ENCODE assay signal across 21 cellular contexts in genomic region chr11:10538924-10539323, GRCh38. TPM values are rescaled to one million over a fixed set of nuclear protein-coding genes. Genes with fewer than 3 reads are reported as not detected.
DNase-seq lines count a peak whose midpoint lies in the region; ATAC-seq and TF ChIP-seq lines count a peak whose summit lies in the region.
"Had no signal": no experiment of that assay in that cellular context is flagged by ENCODE, and none has a peak within 500 bp of the region (broad histone marks: within the 10 kb centered on the region; RNA-seq: fewer than 3 reads in every experiment).

No MANE protein-coding gene starts in this region.

- no peaks in the 10 kb centered on the region for H3K36me3 ChIP-seq in ACC112 (ENCODE audit: insufficient read depth, low read length)
- no peaks in the 10 kb centered on the region for H3K36me3 ChIP-seq in PC-3 (ENCODE audit: low read depth, low read length)
- H3K36me3 ChIP-seq: upper lobe of left lung had no signal

- peak overlapping the region; percentile 54 for H3K4me3 Mint-ChIP-seq in neural crest cell

- no peaks in the 10 kb centered on the region for H3K9me3 ChIP-seq in PC-3 (ENCODE audit: low read length)
- H3K9me3 ChIP-seq: upper lobe of left lung had no signal

- H3F3A ChIP-seq in PC-3 (ENCODE audit: low read length, unreplicated experiment): no peaks in the 10 kb centered on the region

- no peaks in the 10 kb centered on the region for H3K9me2 ChIP-seq in PC-3 (replicated peaks; ENCODE audit: low read length)

- no peaks in the 10 kb centered on the region for H3K27me3 ChIP-seq in ACC112 (ENCODE audit: insufficient read depth, low read length)
- no peaks in the 10 kb centered on the region for H3K27me3 ChIP-seq in PC-3 (ENCODE audit: low read length)
- H3K27me3 ChIP-seq: upper lobe of left lung had no signal

- TF ChIP-seq CTCF in PC-3 (conservative IDR thresholded peaks at IDR 0.05; ENCODE audit: low read depth, low read length): no peak
- TF ChIP-seq CTCF in neural crest cell (conservative IDR thresholded peaks at IDR 0.05): no peak

- DNase-seq in PC-3 (no peak), dedifferentiated amniotic fluid mesenchymal stem cell (ENCODE audit: extremely low spot score) (peak; percentile 50), neural crest cell (ENCODE audit: low read depth, low spot score) (no peak), hippocampal formation (lab: John Stamatoyannopoulos, UW) (no peak), ACHN (no peak)
- DNase-seq: activated CD4-positive, alpha-beta memory T cell treated with anti-CD3 and anti-CD28 coated beads, Interleukin-2, amount 10 ng/mL, durations not matched to agents 7 days and 5 days; activated CD4-positive, alpha-beta T cell treated with anti-CD3 and anti-CD28 coated beads for 1 hour; activated CD8-positive, alpha-beta memory T cell treated with anti-CD3 and anti-CD28 coated beads, Interleukin-2, amount 50 U/mL, for 48 hours; activated naive CD4-positive, alpha-beta T cell treated with anti-CD3 and anti-CD28 coated beads, Interleukin-2, amount 50 U/mL, for 16 hours; cerebellar nuclear complex; DND-41; left cardiac atrium; NCI-H446 treated with DMSO at 0.1 percent for 48 hours; NCI-H82; retina; T-helper 2 cell; upper lobe of left lung had no signal

- ATAC-seq in PC-3: no peak
- ATAC-seq in GM21381 (IDR thresholded peaks at IDR 0.05; ENCODE audit: unreplicated experiment): no peak
- ATAC-seq in HG03342 (IDR thresholded peaks at IDR 0.05; ENCODE audit: unreplicated experiment): no peak
- ATAC-seq: left cardiac atrium had no signal

- intact Hi-C loops in PC-3 (cut with micrococcal nuclease): no loop called here

- no peak overlapping the region for H3K27ac Mint-ChIP-seq in neural crest cell (ENCODE audit: unreplicated experiment)
- H3K27ac Mint-ChIP-seq: activated CD4-positive, alpha-beta memory T cell treated with anti-CD3 and anti-CD28 coated beads, Interleukin-2, amount 10 ng/mL, durations not matched to agents 7 days and 5 days had no signal

- H3K36me3 Mint-ChIP-seq in neural crest cell (ENCODE audit: low read depth): no peaks in the 10 kb centered on the region

- no peak overlapping the region for H3K9ac ChIP-seq in PC-3 (ENCODE audit: low read length)

- peaks cover 15% of the 10 kb centered on the region for H3K4me1 Mint-ChIP-seq in neural crest cell

- peak overlapping the region; percentile 87 for H3K4me3 ChIP-seq in ACC112 (ENCODE audit: low read depth, low read length)
- no peak overlapping the region for H3K4me3 ChIP-seq in PC-3 (ENCODE audit: low read length)

- H3K4me2 ChIP-seq in PC-3 (ENCODE audit: low read length): peak overlapping the region; percentile 90

- POLR2A ChIA-PET in PC-3 (lab: Charles Lee; ENCODE audit: unreplicated experiment): no interaction called here

- peak overlapping the region; percentile 43 for H3K27ac ChIP-seq in ACC112 (ENCODE audit: low read depth, low read length)
- no peak overlapping the region for H3K27ac ChIP-seq in PC-3 (ENCODE audit: low read length)
- H3K27ac ChIP-seq: C4-2B had no signal

- in situ Hi-C loops in ACHN (cut with HindIII; ENCODE audit: low pct_ligation_motif_present, low pct_unique_long_range_greater_than_20kb, low sequenced_read_pairs): no loop called here

- BruUV-seq in PC-3 (replicated peaks; lab: Mats Ljungman, UMichigan): no TSS peak

- H4K20me1 ChIP-seq in PC-3 (ENCODE audit: low read length): peaks cover 4% of the 10 kb centered on the region; the same call in 1 of the 2 replicates

- H3K79me2 ChIP-seq in ACC112 (ENCODE audit: control insufficient read depth, insufficient read depth, low read length, unreplicated experiment) (peaks cover 47% of the 10 kb centered on the region), PC-3 (ENCODE audit: low read length) (peaks cover 29% of the 10 kb centered on the region)

- H2AFZ ChIP-seq in ACC112 (ENCODE audit: low read length, unreplicated experiment) (no peak overlapping the region), PC-3 (ENCODE audit: low read length) (no peak overlapping the region)

- no peaks in the 10 kb centered on the region for H3K9me3 Mint-ChIP-seq in neural crest cell

- peaks cover 8% of the 10 kb centered on the region for H3K27me3 Mint-ChIP-seq in neural crest cell (ENCODE audit: low read depth)

- H3K4me1 ChIP-seq in ACC112 (ENCODE audit: control insufficient read depth, insufficient read depth, low read length, unreplicated experiment) (peaks cover 26% of the 10 kb centered on the region), PC-3 (ENCODE audit: insufficient read depth, low read length) (peaks cover 22% of the 10 kb centered on the region)

- CTCF ChIA-PET in PC-3 (lab: Charles Lee): no interaction called here

RNA-seq across cellular contexts. Expression of gene RNF141, which starts 2.1 kb away (rescaled TPM):
- total RNA-seq in PC-3 (2014; rRNA removed): 12.6 and 13.8 TPM in 2 replicates
- total RNA-seq in neural crest cell: 30.7 and 33.0 TPM in 2 replicates

RNA-seq across cellular contexts. Expression of gene LYVE1, which starts 29.5 kb away (rescaled TPM):
- not detected in 2 replicates for total RNA-seq in PC-3 (2014; rRNA removed)
- total RNA-seq in neural crest cell: 0.14 TPM in 1 of 2 replicates, not detected in the other
- total RNA-seq: activated CD4-positive, alpha-beta memory T cell treated with anti-CD3 and anti-CD28 coated beads, Interleukin-2, amount 10 ng/mL, durations not matched to agents 7 days and 5 days had no signal
